Comparison of ENCODE assay signal across 13 cellular contexts in the genomic region with DNA sequence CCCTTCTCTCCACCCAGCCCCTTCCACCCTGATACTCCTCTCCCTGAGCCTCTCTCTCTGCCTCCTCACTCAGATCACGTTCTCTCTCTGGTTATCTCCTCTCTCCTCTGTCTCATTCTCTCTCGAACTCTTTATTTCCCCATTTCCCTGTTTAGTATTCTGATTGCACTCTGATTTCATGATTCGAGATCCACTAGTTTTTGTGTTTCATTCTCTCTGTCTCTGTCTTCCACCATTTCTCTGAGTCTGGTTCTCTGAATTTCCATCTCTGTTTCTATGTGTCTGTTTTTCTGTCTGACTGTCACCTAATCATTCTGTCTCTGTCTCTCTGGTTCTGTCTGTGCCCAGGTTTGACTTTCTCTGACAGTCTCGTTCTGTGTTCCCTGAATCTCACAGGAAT. TPM values are rescaled to one million over a fixed set of nuclear protein-coding genes. Genes with fewer than 3 reads are reported as not detected.
DNase-seq lines count a peak whose midpoint lies in the region; FAIRE-seq and TF ChIP-seq lines count a peak whose summit lies in the region.
"Had no signal": no experiment of that assay in that cellular context is flagged by ENCODE, and none has a peak within 500 bp of the region (broad histone marks: within the 10 kb centered on the region; RNA-seq: fewer than 3 reads in every experiment).

No MANE protein-coding gene starts in this region.

- peaks cover 15% of the 10 kb centered on the region for H3K4me1 ChIP-seq in Karpas-422 (ENCODE audit: low read length)
- H3K4me1 ChIP-seq in neural progenitor cell, result peaks cover 10% of the 10 kb centered on the region
- no peaks in the 10 kb centered on the region for H3K4me1 ChIP-seq in OCI-LY7 (ENCODE audit: insufficient read depth, low read length, poor library complexity, severe bottlenecking)

- H3K4me3 ChIP-seq in Karpas-422 (ENCODE audit: low read length) (no peak overlapping the region), neural progenitor cell (no peak overlapping the region), OCI-LY7 (ENCODE audit: low read depth, low read length, poor library complexity, severe bottlenecking) (no peak overlapping the region)

- FAIRE-seq in H54 (lab: Jason Lieb, UNC), result no peak

- H3K79me2 ChIP-seq in Karpas-422 (ENCODE audit: low read length) (no peaks in the 10 kb centered on the region), neural progenitor cell (ENCODE audit: low read depth) (no peaks in the 10 kb centered on the region), OCI-LY7 (ENCODE audit: insufficient read depth, low read depth, low read length) (no peaks in the 10 kb centered on the region)

- no TSS peak for BruUV-seq in OCI-LY7 (replicated peaks; lab: Mats Ljungman, UMichigan)

- H3K27ac ChIP-seq in Karpas-422 (ENCODE audit: low read length) (no peak overlapping the region), neural progenitor cell (no peak overlapping the region), OCI-LY7 (ENCODE audit: low read depth, low read length, poor library complexity, severe bottlenecking) (no peak overlapping the region)

- H3F3A ChIP-seq in neural progenitor cell (ENCODE audit: low read depth), result peaks cover 13% of the 10 kb centered on the region

- H3K27me3 Mint-ChIP-seq in activated naive CD4-positive, alpha-beta T cell treated with anti-CD3 and anti-CD28 coated beads, Interleukin-2, amount 50 U/mL, for 24 hours, result peaks cover 15% of the 10 kb centered on the region
- H3K27me3 Mint-ChIP-seq in endothelial cell (ENCODE audit: unreplicated experiment), result peaks cover 17% of the 10 kb centered on the region
- peaks cover 28% of the 10 kb centered on the region for H3K27me3 Mint-ChIP-seq in neural progenitor cell (ENCODE audit: insufficient read depth, low read depth)

- TF ChIP-seq CTCF in endothelial cell (IDR thresholded peaks at IDR 0.05; ENCODE audit: unreplicated experiment) (no peak), neural progenitor cell (IDR thresholded peaks at IDR 0.05) (no peak), OCI-LY7 (conservative IDR thresholded peaks at IDR 0.05; ENCODE audit: low read length) (no peak)

- CTCF ChIA-PET in OCI-LY7 (lab: Charles Lee; ENCODE audit: unreplicated experiment), result no interaction called here

- H3K9me3 Mint-ChIP-seq in activated naive CD4-positive, alpha-beta T cell treated with anti-CD3 and anti-CD28 coated beads, Interleukin-2, amount 50 U/mL, for 24 hours, result no peaks in the 10 kb centered on the region
- H3K9me3 Mint-ChIP-seq in endothelial cell (ENCODE audit: unreplicated experiment), result no peaks in the 10 kb centered on the region
- no peaks in the 10 kb centered on the region for H3K9me3 Mint-ChIP-seq in neural progenitor cell
- H3K9me3 Mint-ChIP-seq: CD4-positive, alpha-beta T cell; IgD-negative memory B cell had no signal

- intact Hi-C loops in OCI-LY7 (cut with micrococcal nuclease; ENCODE audit: unreplicated experiment), result no loop called here

- H3K9ac ChIP-seq in Karpas-422 (ENCODE audit: low read length) (no peak overlapping the region), neural progenitor cell (no peak overlapping the region)

- H3K4me1 Mint-ChIP-seq in activated naive CD4-positive, alpha-beta T cell treated with anti-CD3 and anti-CD28 coated beads, Interleukin-2, amount 50 U/mL, for 24 hours, result peaks cover 6% of the 10 kb centered on the region
- H3K4me1 Mint-ChIP-seq in endothelial cell (ENCODE audit: unreplicated experiment), result peaks cover 8% of the 10 kb centered on the region
- peaks cover 14% of the 10 kb centered on the region for H3K4me1 Mint-ChIP-seq in neural progenitor cell

- H3K27ac Mint-ChIP-seq in activated naive CD4-positive, alpha-beta T cell treated with anti-CD3 and anti-CD28 coated beads, Interleukin-2, amount 50 U/mL, for 24 hours, result peak overlapping the region; percentile 52
- H3K27ac Mint-ChIP-seq in endothelial cell (ENCODE audit: unreplicated experiment) (no peak overlapping the region), neural progenitor cell (no peak overlapping the region)
- H3K27ac Mint-ChIP-seq: CD4-positive, alpha-beta T cell; IgD-negative memory B cell had no signal

- H3K36me3 Mint-ChIP-seq in activated naive CD4-positive, alpha-beta T cell treated with anti-CD3 and anti-CD28 coated beads, Interleukin-2, amount 50 U/mL, for 24 hours, result no peaks in the 10 kb centered on the region
- H3K36me3 Mint-ChIP-seq in endothelial cell (ENCODE audit: low read depth, unreplicated experiment), result peaks cover 8% of the 10 kb centered on the region
- H3K36me3 Mint-ChIP-seq in neural progenitor cell, result no peaks in the 10 kb centered on the region

- H3K9me2 ChIP-seq in Karpas-422 (replicated peaks; ENCODE audit: insufficient read depth, low read length) (no peaks in the 10 kb centered on the region), OCI-LY7 (ENCODE audit: insufficient read depth, low read length) (no peaks in the 10 kb centered on the region)

- H3K4me3 Mint-ChIP-seq in activated naive CD4-positive, alpha-beta T cell treated with anti-CD3 and anti-CD28 coated beads, Interleukin-2, amount 50 U/mL, for 24 hours, result no peak overlapping the region
- H3K4me3 Mint-ChIP-seq in endothelial cell (ENCODE audit: unreplicated experiment) (peak overlapping the region; percentile 53), neural progenitor cell (peak overlapping the region; percentile 0)
- H3K4me3 Mint-ChIP-seq: CD4-positive, alpha-beta T cell; IgD-negative memory B cell had no signal

- no peak overlapping the region for H2AFZ ChIP-seq in Karpas-422 (ENCODE audit: low read length)
- no peak overlapping the region for H2AFZ ChIP-seq in neural progenitor cell (replicated peaks)
- H2AFZ ChIP-seq in OCI-LY7 (ENCODE audit: low read length), result no peak overlapping the region

- H3K27me3 ChIP-seq in Karpas-422 (ENCODE audit: low read length), result no peaks in the 10 kb centered on the region
- H3K27me3 ChIP-seq in neural progenitor cell, result peaks cover 12% of the 10 kb centered on the region

- POLR2A ChIA-PET in OCI-LY7 (lab: Charles Lee), result no interaction called here

- no peak for TF ChIP-seq POLR2A in H54 (IDR thresholded peaks at IDR 0.05; ENCODE audit: low read depth, low read length)

- H4K20me1 ChIP-seq in Karpas-422 (ENCODE audit: insufficient read depth, low read depth, low read length), result no peaks in the 10 kb centered on the region
- H4K20me1 ChIP-seq in neural progenitor cell (ENCODE audit: low read depth), result peaks cover 17% of the 10 kb centered on the region
- no peaks in the 10 kb centered on the region for H4K20me1 ChIP-seq in OCI-LY7 (ENCODE audit: insufficient read depth, low read length)

- H3K4me2 ChIP-seq in Karpas-422 (ENCODE audit: low read depth, low read length, poor library complexity, severe bottlenecking), result no peak overlapping the region
- no peak overlapping the region for H3K4me2 ChIP-seq in neural progenitor cell
- no peak overlapping the region for H3K4me2 ChIP-seq in OCI-LY7 (ENCODE audit: low read length)

- H3K36me3 ChIP-seq in Karpas-422 (ENCODE audit: insufficient read depth, low read length) (no peaks in the 10 kb centered on the region), neural progenitor cell (no peaks in the 10 kb centered on the region), OCI-LY7 (ENCODE audit: insufficient read depth, low read length) (no peaks in the 10 kb centered on the region)

- DNase-seq in activated naive CD4-positive, alpha-beta T cell treated with Interleukin-2 at 50 U/mL for 16 hours, result no peak
- peak; percentile 24 for DNase-seq in Karpas-422
- no peak for DNase-seq in endothelial cell (ENCODE audit: low spot score)
- no peak for DNase-seq in neural progenitor cell (ENCODE audit: low spot score)
- DNase-seq in H54 (ENCODE audit: insufficient read length, low spot score), result no peak
- DNase-seq in OCI-LY7 (ENCODE audit: low spot score), result no peak
- DNase-seq in islet precursor cell, result no peak
- DNase-seq: ACHN; Calu3; CD4-positive, alpha-beta T cell; DMS 273 treated with DMSO at 0.1 percent for 48 hours had no signal

- H3K9me3 ChIP-seq in Karpas-422 (ENCODE audit: low read length) (no peaks in the 10 kb centered on the region), neural progenitor cell (ENCODE audit: low read depth) (no peaks in the 10 kb centered on the region), OCI-LY7 (ENCODE audit: low read length) (no peaks in the 10 kb centered on the region)

RNA-seq across cellular contexts. Expression of a gene that starts 2.0 kb away (rescaled TPM):
- total RNA-seq in Karpas-422 (2014; rRNA removed; shearing (Covaris generic); ENCODE audit: low replicate concordance), result 0.04 TPM in 1 of 2 replicates, not detected in the other
- total RNA-seq in endothelial cell (ENCODE audit: unreplicated experiment) (34.2 TPM), neural progenitor cell (ENCODE audit: low replicate concordance) (11.7 and 31.5 TPM in 2 replicates), OCI-LY7 (2022) (0.83 and 1.0 TPM in 2 replicates)
- 0.98 TPM in 1 of 2 replicates, not detected in the other for total RNA-seq in OCI-LY7 (2014; rRNA removed; shearing (Covaris generic))
- total RNA-seq: CD4-positive, alpha-beta T cell had no signal

RNA-seq across cellular contexts. Expression of a gene that starts 3.0 kb away (rescaled TPM):
- total RNA-seq in Karpas-422 (2014; rRNA removed; shearing (Covaris generic); ENCODE audit: low replicate concordance), result 0.19 and 2.2 TPM in 2 replicates
- total RNA-seq in endothelial cell (ENCODE audit: unreplicated experiment) (3.0 TPM), neural progenitor cell (ENCODE audit: low replicate concordance) (0.97 and 4.5 TPM in 2 replicates), OCI-LY7 (2022) (0.30 TPM in 1 of 2 replicates, not detected in the other)
- total RNA-seq in OCI-LY7 (2014; rRNA removed; shearing (Covaris generic)), result not detected in 2 replicates
- total RNA-seq: CD4-positive, alpha-beta T cell had no signal

RNA-seq across cellular contexts. Expression of a gene that starts 28.7 kb away (rescaled TPM):
- total RNA-seq in Karpas-422 (2014; rRNA removed; shearing (Covaris generic); ENCODE audit: low replicate concordance), result 14.2 and 52.9 TPM in 2 replicates
- 25.8 TPM for total RNA-seq in endothelial cell (ENCODE audit: unreplicated experiment)
- total RNA-seq in neural progenitor cell (ENCODE audit: low replicate concordance), result 3.9 and 12.0 TPM in 2 replicates
- 14.4 and 15.9 TPM in 2 replicates for total RNA-seq in OCI-LY7 (2014; rRNA removed; shearing (Covaris generic))
- 48.0 and 49.5 TPM in 2 replicates for total RNA-seq in OCI-LY7 (2022)

RNA-seq across cellular contexts. Expression of a gene that starts 34.3 kb away (rescaled TPM):
- total RNA-seq in Karpas-422 (2014; rRNA removed; shearing (Covaris generic); ENCODE audit: low replicate concordance), result 48.1 and 57.4 TPM in 2 replicates
- total RNA-seq in endothelial cell (ENCODE audit: unreplicated experiment) (85.0 TPM), neural progenitor cell (ENCODE audit: low replicate concordance) (21.0 and 61.7 TPM in 2 replicates), OCI-LY7 (2022) (41.4 and 43.5 TPM in 2 replicates)
- total RNA-seq in OCI-LY7 (2014; rRNA removed; shearing (Covaris generic)), result 39.6 and 52.4 TPM in 2 replicates
